8 cellular contexts compared by ENCODE assay signal in genomic region chr7:140229591-140230516, GRCh38. TPM values are rescaled to one million over a fixed set of nuclear protein-coding genes. Genes with fewer than 3 reads are reported as not detected.
A peak's percentile ranks its signal among the peaks of the same experiment; 100 is the strongest.
DNase-seq lines count a peak whose midpoint lies in the region; ATAC-seq and TF ChIP-seq lines count a peak whose summit lies in the region.

No MANE protein-coding gene starts in this region.

- 5 to 6% (median 5%) methylated on average over 36 to 44 of the region's 44 CpGs for WGBS in ovary, 3 donors

- ATAC-seq in HG02973 (IDR thresholded peaks at IDR 0.05; ENCODE audit: unreplicated experiment) (peak; percentile 29), esophagus mucosa (peak; percentile 68), GM19328 (IDR thresholded peaks at IDR 0.05; ENCODE audit: unreplicated experiment) (no peak)

- intact Hi-C loops in ovary (cut with DNase I) (no loop called here), vagina (cut with DNase I) (no loop called here)

- TF ChIP-seq POLR2A in ovary (IDR thresholded peaks at IDR 0.05), result no peak
- TF ChIP-seq POLR2A in vagina (IDR thresholded peaks at IDR 0.05), result no peak

- H3K9me3 ChIP-seq in BLaER1 treated with 17β-estradiol and CSF1 and Interleukin-3, amounts not matched to agents 10 nM and 100 nM (replicated peaks in 1 of 11), result peaks cover 0 to 13% (median 6%) of the 10 kb centered on the region in 11 experiments; a peak in 10 of 22 replicates
- H3K9me3 ChIP-seq in ovary, result no peaks in the 10 kb centered on the region
- no peaks in the 10 kb centered on the region for H3K9me3 ChIP-seq in vagina

- TF ChIP-seq CTCF in ovary (IDR thresholded peaks at IDR 0.05), result no peak
- TF ChIP-seq CTCF in vagina (IDR thresholded peaks at IDR 0.05), result no peak

- no peaks in the 10 kb centered on the region for H4K20me1 ChIP-seq in BLaER1 treated with 17β-estradiol and CSF1 and Interleukin-3, amounts not matched to agents 10 nM and 100 nM

- H3K4me3 ChIP-seq in BLaER1 treated with 17β-estradiol and CSF1 and Interleukin-3, amounts not matched to agents 10 nM and 100 nM, result peak overlapping the region; percentile 49 to 70 (median 56)
- H3K4me3 ChIP-seq in ovary, result peak overlapping the region; percentile 33
- H3K4me3 ChIP-seq in vagina, result peak overlapping the region; percentile 45 to 72

- H3K4me1 ChIP-seq in BLaER1 treated with 17β-estradiol and CSF1 and Interleukin-3, amounts not matched to agents 10 nM and 100 nM, result peaks cover 43 to 61% (median 58%) of the 10 kb centered on the region in 10 experiments
- peaks cover 4% of the 10 kb centered on the region for H3K4me1 ChIP-seq in ovary (ENCODE audit: insufficient read depth)
- peaks cover 35% of the 10 kb centered on the region for H3K4me1 ChIP-seq in vagina

- H3K27me3 ChIP-seq in BLaER1 treated with 17β-estradiol and CSF1 and Interleukin-3, amounts not matched to agents 10 nM and 100 nM, result peaks cover 5 to 47% (median 24%) of the 10 kb centered on the region in 11 experiments; a peak in 20 of 22 replicates
- H3K27me3 ChIP-seq in ovary (no peaks in the 10 kb centered on the region), vagina (no peaks in the 10 kb centered on the region)

- no peaks in the 10 kb centered on the region for H3K36me3 ChIP-seq in BLaER1 treated with 17β-estradiol and CSF1 and Interleukin-3, amounts not matched to agents 10 nM and 100 nM
- H3K36me3 ChIP-seq in ovary (no peaks in the 10 kb centered on the region), vagina (no peaks in the 10 kb centered on the region)

- DNase-seq in activated CD8-positive, alpha-beta memory T cell treated with anti-CD3 and anti-CD28 coated beads for 24 hours, result peak; percentile 86
- DNase-seq in ovary (peak in 1 of 5 donors; percentile 25), vagina (ENCODE audit: extremely low spot score in 2 of 2) (no peak), SHP77 treated with DMSO at 0.1 percent for 48 hours (lab: John Stamatoyannopoulos, UW) (no peak)

- TF ChIP-seq EP300 in ovary (IDR thresholded peaks at IDR 0.05), result no peak

- H3K4me2 ChIP-seq in BLaER1 treated with 17β-estradiol and CSF1 and Interleukin-3, amounts not matched to agents 10 nM and 100 nM, result peak overlapping the region; percentile 87 to 96 (median 92)

- peak overlapping the region; percentile 66 to 86 (median 79) for H3K9ac ChIP-seq in BLaER1 treated with 17β-estradiol and CSF1 and Interleukin-3, amounts not matched to agents 10 nM and 100 nM

- H3K27ac ChIP-seq in BLaER1 treated with 17β-estradiol and CSF1 and Interleukin-3, amounts not matched to agents 10 nM and 100 nM, result peak overlapping the region; percentile 72 to 95 (median 88)
- no peak overlapping the region for H3K27ac ChIP-seq in ovary
- peak overlapping the region; percentile 55 for H3K27ac ChIP-seq in vagina

RNA-seq across cellular contexts. Expression of gene KDM7A, which starts 53.1 kb away (rescaled TPM):
- total RNA-seq in esophagus mucosa, result 22.3 TPM
- total RNA-seq in ovary, result 10 to 100 TPM in 1 of 7 donors, 1 to 10 TPM in 6; 4.8 to 13.2 (median 6.9) TPM
- polyA plus RNA-seq in ovary, result 1 to 10 TPM; 3.8 to 6.8 TPM
- 24.6 TPM for total RNA-seq in vagina

Comparison
In these comparisons a context has a peak if more than half of its experiments do, and no peak if none do; other contexts are left out.
1. H3K27ac ChIP-seq: peak in BLaER1 treated with 17β-estradiol and CSF1 and Interleukin-3, amounts not matched to agents 10 nM and 100 nM (11 of 11) and vagina (single experiment); none in ovary (0 of 2).
2. Peak in every context shown above with its lines, with median percentiles within 50 percentile points of each other: H3K4me3 ChIP-seq.